In genomic region chr11:45563801-45564200, GRCh38 we compare ENCODE assay signal across 18 cellular contexts.
A peak's percentile ranks its signal among the peaks of the same experiment; 100 is the strongest.
DNase-seq lines count a peak whose midpoint lies in the region; ATAC-seq and TF ChIP-seq lines count a peak whose summit lies in the region.
"Had no signal": no experiment of that assay in that cellular context is flagged by ENCODE, and none has a peak within 500 bp of the region (broad histone marks: within the 10 kb centered on the region; RNA-seq: fewer than 3 reads in every experiment).

No MANE protein-coding gene starts in this region.

- no peak overlapping the region for H3K9ac ChIP-seq in neural cell (ENCODE audit: low read length)
- no peak overlapping the region for H3K9ac ChIP-seq in smooth muscle cell (ENCODE audit: low read depth)
- H3K9ac ChIP-seq: BLaER1 had no signal

- H3K27me3 ChIP-seq in WERI-Rb-1 (ENCODE audit: insufficient read depth, low read depth, severe bottlenecking) (no peaks in the 10 kb centered on the region), right cardiac atrium (ENCODE audit: control insufficient read depth, insufficient read depth) (no peaks in the 10 kb centered on the region), neural cell (ENCODE audit: insufficient read depth, low read depth, low read length) (no peaks in the 10 kb centered on the region), smooth muscle cell (ENCODE audit: low read depth) (peaks cover 5% of the 10 kb centered on the region)
- H3K27me3 ChIP-seq: BLaER1 had no signal

- TF ChIP-seq CTCF in WERI-Rb-1 (IDR thresholded peaks at IDR 0.05; ENCODE audit: low read depth, low read length) = no peak
- TF ChIP-seq CTCF in neural cell (IDR thresholded peaks at IDR 0.05; ENCODE audit: poor library complexity, severe bottlenecking) = no peak
- TF ChIP-seq CTCF in smooth muscle cell (IDR thresholded peaks at IDR 0.05; ENCODE audit: borderline replicate concordance, insufficient read depth, poor library complexity, severe bottlenecking) = no peak

- H3K27ac ChIP-seq in WERI-Rb-1 = peak overlapping the region; percentile 70
- no peak overlapping the region for H3K27ac ChIP-seq in right cardiac atrium (ENCODE audit: low read length)
- H3K27ac ChIP-seq in neural cell (ENCODE audit: low read length) = peak overlapping the region; percentile 32
- H3K27ac ChIP-seq in smooth muscle cell (ENCODE audit: low read depth) = no peak overlapping the region
- H3K27ac ChIP-seq: BLaER1 had no signal

- intact Hi-C loops in right cardiac atrium (cut with DNase I) = no loop called here

- no peaks in the 10 kb centered on the region for H3K79me2 ChIP-seq in neural cell (replicated peaks; ENCODE audit: insufficient read depth, low read length)
- no peaks in the 10 kb centered on the region for H3K79me2 ChIP-seq in smooth muscle cell (ENCODE audit: low read depth)

- ATAC-seq in right cardiac atrium (peak; percentile 59 to 68), HG03378 (IDR thresholded peaks at IDR 0.05; ENCODE audit: unreplicated experiment) (no peak)
- ATAC-seq: HCT116, SK-N-SH treated with all-trans-retinoic acid at 6 μM for 48 hours had no signal

- H2AFZ ChIP-seq in neural cell (ENCODE audit: low read depth, low read length) = no peak overlapping the region
- H2AFZ ChIP-seq in smooth muscle cell (ENCODE audit: low read depth) = no peak overlapping the region

- no peak for TF ChIP-seq RAD21 in neural cell (conservative IDR thresholded peaks at IDR 0.05)

- no peak overlapping the region for H3K4me2 ChIP-seq in neural cell (ENCODE audit: low read length)
- no peak overlapping the region for H3K4me2 ChIP-seq in smooth muscle cell
- H3K4me2 ChIP-seq: BLaER1 had no signal

- H3F3A ChIP-seq in neural cell (ENCODE audit: insufficient read depth, low read length, poor library complexity, severe bottlenecking) = no peaks in the 10 kb centered on the region
- H3F3A ChIP-seq in smooth muscle cell (ENCODE audit: low read depth) = no peaks in the 10 kb centered on the region

- no peak for TF ChIP-seq EP300 in neural cell (conservative IDR thresholded peaks at IDR 0.05; ENCODE audit: poor library complexity, severe bottlenecking)

- no peaks in the 10 kb centered on the region for H3K9me2 ChIP-seq in neural cell (ENCODE audit: insufficient read depth, low read length)

- peak; percentile 6 for DNase-seq in ELF-1 (ENCODE audit: low read depth, low spot score)
- DNase-seq in WERI-Rb-1 = no peak
- DNase-seq in right cardiac atrium = peak in 1 of 3 donors; percentile 52
- DNase-seq in effector CD8-positive, alpha-beta T cell (lab: John Stamatoyannopoulos, UW) = no peak
- DNase-seq in smooth muscle cell (lab: John Stamatoyannopoulos, UW; ENCODE audit: unreplicated experiment) = no peak
- DNase-seq: CD4-positive, alpha-beta memory T cell; DMS53; NCI-H1092 treated with DMSO at 0.1 percent for 48 hours; NCI-H1694; NCI-H2081 treated with DMSO at 0.1 percent for 48 hours; NCI-H446 treated with DMSO at 0.1 percent for 48 hours; NK-92 treated with Interleukin-12 subunit alpha and Interleukin-12 subunit beta, amount 100 ng/mL, for 24 hours; SHP77 treated with DMSO at 0.1 percent for 48 hours had no signal

- no peaks in the 10 kb centered on the region for H3K36me3 ChIP-seq in WERI-Rb-1
- H3K36me3 ChIP-seq in neural cell (ENCODE audit: insufficient read depth, low read length) = no peaks in the 10 kb centered on the region
- H3K36me3 ChIP-seq in smooth muscle cell (ENCODE audit: low read depth) = no peaks in the 10 kb centered on the region
- H3K36me3 ChIP-seq: BLaER1 had no signal

- H3K4me1 ChIP-seq in right cardiac atrium (ENCODE audit: control insufficient read depth, insufficient read depth, low read length) (peaks cover 10% of the 10 kb centered on the region), smooth muscle cell (ENCODE audit: low read depth) (no peaks in the 10 kb centered on the region)
- H3K4me1 ChIP-seq: BLaER1 had no signal

- H3K9me3 ChIP-seq in WERI-Rb-1 (ENCODE audit: severe bottlenecking) (no peaks in the 10 kb centered on the region), right cardiac atrium (ENCODE audit: control insufficient read depth, low read length) (no peaks in the 10 kb centered on the region), neural cell (ENCODE audit: low read length) (no peaks in the 10 kb centered on the region), smooth muscle cell (replicated peaks; ENCODE audit: low read depth) (no peaks in the 10 kb centered on the region)
- H3K9me3 ChIP-seq: BLaER1 had no signal

- H4K20me1 ChIP-seq in neural cell (ENCODE audit: insufficient read depth) (no peaks in the 10 kb centered on the region), smooth muscle cell (ENCODE audit: low read depth) (no peaks in the 10 kb centered on the region)
- H4K20me1 ChIP-seq: BLaER1 had no signal

- H3K4me3 ChIP-seq in WERI-Rb-1 (ENCODE audit: low read depth, low read length) (no peak overlapping the region), right cardiac atrium (ENCODE audit: low read length) (no peak overlapping the region), neural cell (ENCODE audit: low read length) (no peak overlapping the region), smooth muscle cell (no peak overlapping the region)
- H3K4me3 ChIP-seq: BLaER1 had no signal

- 30% methylated on average over 10 of the region's 10 CpGs for WGBS in right cardiac atrium
- WGBS in smooth muscle cell (ENCODE audit: low lambda C conversion rate) = 40% methylated on average over 10 of the region's 10 CpGs

TF ChIP-seq in neural cell, 6 proteins besides CTCF, POLR2A, EP300 and RAD21:
- TF ChIP-seq POLR2AphosphoS5 (IDR thresholded peaks at IDR 0.05) = no peak
- no peak for TF ChIP-seq EZH2 (IDR thresholded peaks at IDR 0.05; ENCODE audit: borderline replicate concordance, insufficient read depth, low read length, poor library complexity, severe bottlenecking)
- no peak for TF ChIP-seq TAF1 (IDR thresholded peaks at IDR 0.05; ENCODE audit: low read depth)
- TF ChIP-seq SMC3 (conservative IDR thresholded peaks at IDR 0.05; ENCODE audit: poor library complexity) = no peak
- no peak for TF ChIP-seq REST (IDR thresholded peaks at IDR 0.05; ENCODE audit: borderline replicate concordance)
- no peak for TF ChIP-seq MXI1 (conservative IDR thresholded peaks at IDR 0.05; ENCODE audit: poor library complexity, severe bottlenecking)

Comparison
In these comparisons a context has a peak if more than half of its experiments do, and no peak if none do; other contexts are left out.
1. H3K27ac ChIP-seq: peak in WERI-Rb-1 (single experiment) and neural cell (single experiment); none in right cardiac atrium (single experiment) and smooth muscle cell (single experiment).